Comparison of ENCODE assay signal across 8 cellular contexts in the genomic region with DNA sequence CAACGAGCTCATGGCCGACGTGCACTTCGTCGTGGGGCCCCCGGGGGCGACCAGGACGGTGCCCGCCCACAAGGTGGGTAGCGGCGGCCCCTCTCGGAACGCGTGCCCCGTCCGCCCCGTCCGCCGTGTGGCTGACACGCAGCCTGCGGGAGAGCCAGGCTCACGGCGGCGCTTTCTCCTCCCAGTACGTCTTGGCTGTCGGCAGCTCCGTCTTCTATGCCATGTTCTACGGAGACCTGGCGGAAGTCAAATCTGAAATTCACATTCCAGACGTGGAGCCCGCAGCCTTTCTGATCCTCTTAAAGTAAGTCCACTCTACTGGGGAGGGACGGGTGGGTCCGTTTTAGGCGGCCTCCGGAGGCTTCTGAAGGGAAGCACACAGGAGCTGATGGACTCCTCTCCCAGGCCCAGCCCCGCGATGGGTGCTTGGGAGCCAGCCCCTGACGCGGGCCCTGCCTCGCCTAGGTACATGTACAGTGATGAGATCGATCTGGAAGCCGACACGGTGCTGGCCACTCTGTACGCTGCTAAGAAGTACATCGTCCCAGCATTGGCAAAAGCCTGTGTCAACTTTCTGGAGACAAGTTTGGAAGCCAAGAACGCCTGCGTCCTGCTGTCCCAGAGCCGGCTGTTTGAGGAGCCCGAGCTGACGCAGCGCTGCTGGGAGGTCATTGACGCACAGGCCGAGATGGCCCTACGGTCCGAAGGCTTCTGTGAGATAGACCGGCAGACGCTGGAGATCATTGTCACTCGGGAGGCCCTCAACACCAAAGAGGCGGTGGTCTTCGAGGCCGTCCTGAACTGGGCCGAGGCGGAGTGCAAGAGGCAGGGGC. TPM values are rescaled to one million over a fixed set of nuclear protein-coding genes. Genes with fewer than 3 reads are reported as not detected.
DNase-seq lines count a peak whose midpoint lies in the region; ATAC-seq, FAIRE-seq and TF ChIP-seq lines count a peak whose summit lies in the region.

No MANE protein-coding gene starts in this region.

- peak overlapping the region; percentile 61 for H3K27ac ChIP-seq in astrocyte (ENCODE audit: low read depth, low read length)
- peak overlapping the region in 1 of 2 donors; percentile 60 for H3K27ac ChIP-seq in kidney (ENCODE audit: low read depth in 2 of 2, low read length in 2 of 2)
- peak overlapping the region; percentile 73 to 76 for H3K27ac ChIP-seq in thoracic aorta

- TF ChIP-seq CTCF in astrocyte (IDR thresholded peaks at IDR 0.05; ENCODE audit: insufficient read depth, low read depth, low read length) (no peak), kidney (IDR thresholded peaks at IDR 0.05; ENCODE audit: borderline replicate concordance, extremely low read depth, insufficient read depth) (no peak), thoracic aorta (IDR thresholded peaks at IDR 0.05) (no peak)

- no peaks in the 10 kb centered on the region for H3K27me3 ChIP-seq in astrocyte (ENCODE audit: insufficient read depth, low read length)
- H3K27me3 ChIP-seq in thoracic aorta (replicated peaks; ENCODE audit: insufficient read depth) = no peaks in the 10 kb centered on the region

- intact Hi-C loops in kidney (cut with DNase I) = no loop called here

- peak overlapping the region; percentile 88 for H3K4me2 ChIP-seq in astrocyte (ENCODE audit: low read length)

- H3K27me3 Mint-ChIP-seq in activated T-cell treated with anti-CD3 and anti-CD28 coated beads, Interleukin-2, amount 50 U/mL, for 4 hours (ENCODE audit: low read depth) = no peaks in the 10 kb centered on the region
- H3K27me3 Mint-ChIP-seq in astrocyte (ENCODE audit: low read depth, unreplicated experiment) = no peaks in the 10 kb centered on the region

- H3K36me3 ChIP-seq in astrocyte (ENCODE audit: insufficient read depth, low read length) = peaks cover 5% of the 10 kb centered on the region
- peaks cover 6 to 22% of the 10 kb centered on the region in 2 donors for H3K36me3 ChIP-seq in kidney (ENCODE audit: control insufficient read depth in 1 of 2, insufficient read depth in 2 of 2, low read length in 2 of 2)
- H3K36me3 ChIP-seq in thoracic aorta = peaks cover 8% of the 10 kb centered on the region

- peaks cover 17% of the 10 kb centered on the region for H3K4me1 ChIP-seq in astrocyte (ENCODE audit: insufficient read depth, low read length)
- H3K4me1 ChIP-seq in kidney (ENCODE audit: control insufficient read depth in 1 of 2, insufficient read depth in 1 of 2, low read depth in 1 of 2, low read length in 2 of 2) = peaks cover 0 to 10% of the 10 kb centered on the region in 2 donors
- peaks cover 11 to 24% of the 10 kb centered on the region in 2 donors for H3K4me1 ChIP-seq in thoracic aorta (ENCODE audit: control insufficient read depth in 1 of 2, low read depth in 2 of 2)

- H2AFZ ChIP-seq in astrocyte (ENCODE audit: low read depth, low read length) = no peak overlapping the region

- H3K4me3 ChIP-seq in astrocyte (ENCODE audit: insufficient read depth, low read depth, low read length) = peak overlapping the region; percentile 61
- H3K4me3 ChIP-seq in kidney (ENCODE audit: low read length in 2 of 2) = peak overlapping the region in 1 of 2 donors; percentile 47
- H3K4me3 ChIP-seq in thoracic aorta = peak overlapping the region; percentile 74

- no peak for TF ChIP-seq POLR2A in GM18505 (IDR thresholded peaks at IDR 0.05; ENCODE audit: borderline replicate concordance, extremely low read depth, insufficient read depth, insufficient read length)

- H3K9me3 Mint-ChIP-seq in activated T-cell treated with anti-CD3 and anti-CD28 coated beads, Interleukin-2, amount 50 U/mL, for 4 hours = no peaks in the 10 kb centered on the region
- H3K9me3 Mint-ChIP-seq in astrocyte (ENCODE audit: unreplicated experiment) = peaks cover 2% of the 10 kb centered on the region

- DNase-seq in activated T-cell treated with anti-CD3 and anti-CD28 coated beads, Interleukin-2, amount 50 U/mL, for 4 hours = no peak
- DNase-seq in activated T-cell treated with anti-CD3 and anti-CD28 coated beads, Interleukin-2, amount 50 U/mL, for 1 hour = no peak
- peak; percentile 31 for DNase-seq in astrocyte (ENCODE audit: low read depth)
- peak; percentile 75 for DNase-seq in kidney
- no peak for DNase-seq in thoracic aorta (ENCODE audit: low spot score)
- DNase-seq in activated effector memory CD4-positive, alpha-beta T cell treated with Interleukin-2 at 50 U/mL for 16 hours = no peak
- DNase-seq in A172 (ENCODE audit: low spot score) = no peak

- peak overlapping the region; percentile 80 for H3K9ac ChIP-seq in astrocyte (ENCODE audit: low read length)
- no peak overlapping the region for H3K9ac ChIP-seq in kidney (ENCODE audit: low read length in 2 of 2)

- H3K4me3 Mint-ChIP-seq in activated T-cell treated with anti-CD3 and anti-CD28 coated beads, Interleukin-2, amount 50 U/mL, for 4 hours = peak overlapping the region; percentile 75
- H3K4me3 Mint-ChIP-seq in astrocyte (ENCODE audit: unreplicated experiment) = peak overlapping the region; percentile 83

- FAIRE-seq in astrocyte (lab: Jason Lieb, UNC) (no peak), kidney (lab: Jason Lieb, UNC) (no peak)

- H3K9me3 ChIP-seq in astrocyte (ENCODE audit: insufficient read depth, low read depth, low read length) (no peaks in the 10 kb centered on the region), kidney (ENCODE audit: control insufficient read depth in 1 of 2, low read length in 2 of 2) (no peaks in the 10 kb centered on the region), thoracic aorta (no peaks in the 10 kb centered on the region)

- H3K4me1 Mint-ChIP-seq in activated T-cell treated with anti-CD3 and anti-CD28 coated beads, Interleukin-2, amount 50 U/mL, for 4 hours (ENCODE audit: low read depth) = peaks cover 30% of the 10 kb centered on the region
- no peaks in the 10 kb centered on the region for H3K4me1 Mint-ChIP-seq in astrocyte (ENCODE audit: low read depth, unreplicated experiment)

- H3K27ac Mint-ChIP-seq in astrocyte (ENCODE audit: unreplicated experiment) = no peak overlapping the region

- H3K79me2 ChIP-seq in astrocyte (ENCODE audit: insufficient read depth, low read length) = peaks cover 67% of the 10 kb centered on the region

- peaks cover 9% of the 10 kb centered on the region for H3K36me3 Mint-ChIP-seq in activated T-cell treated with anti-CD3 and anti-CD28 coated beads, Interleukin-2, amount 50 U/mL, for 4 hours (ENCODE audit: insufficient read depth)
- peaks cover 18% of the 10 kb centered on the region for H3K36me3 Mint-ChIP-seq in astrocyte (ENCODE audit: low read depth, unreplicated experiment)

- ATAC-seq in activated T-cell treated with anti-CD3 and anti-CD28 coated beads, Interleukin-2, amount 50 U/mL, for 4 hours = no peak
- ATAC-seq in thoracic aorta (ENCODE audit: insufficient number of reproducible peaks, low FRiP score, low read depth) (no peak), GM18505 (IDR thresholded peaks at IDR 0.05; ENCODE audit: unreplicated experiment) (no peak)

- H4K20me1 ChIP-seq in astrocyte (ENCODE audit: insufficient read depth, low read length) = peaks cover 68% of the 10 kb centered on the region

RNA-seq across cellular contexts. Expression of gene BTBD6, which starts 1.1 kb away (rescaled TPM):
- 10 to 100 TPM; 29.4 to 33.9 (median 33.0) TPM for total RNA-seq in activated T-cell treated with anti-CD3 and anti-CD28 coated beads, Interleukin-2, amount 50 U/mL, for 4 hours
- total RNA-seq in astrocyte = 23.8 and 25.1 TPM in 2 replicates
- 38.9 TPM for total RNA-seq in kidney
- 33.3 TPM for polyA plus RNA-seq in kidney (ENCODE audit: insufficient read depth, low read depth, low replicate concordance)
- total RNA-seq in thoracic aorta = 10 to 100 TPM; 45.9 to 73.5 TPM
- total RNA-seq in A172 (2014; rRNA removed; shearing (Covaris generic)) = not detected in 2 replicates

RNA-seq across cellular contexts. Expression of gene BRF1, which starts 51.4 kb away (rescaled TPM):
- total RNA-seq in activated T-cell treated with anti-CD3 and anti-CD28 coated beads, Interleukin-2, amount 50 U/mL, for 4 hours = 10 to 100 TPM; 33.5 to 36.4 (median 35.4) TPM
- total RNA-seq in astrocyte (20.5 and 21.5 TPM in 2 replicates), kidney (34.1 TPM), thoracic aorta (10 to 100 TPM; 49.4 to 80.5 TPM)
- polyA plus RNA-seq in kidney (ENCODE audit: insufficient read depth, low read depth, low replicate concordance) = 19.3 TPM
- 12.0 and 16.2 TPM in 2 replicates for total RNA-seq in A172 (2014; rRNA removed; shearing (Covaris generic))

Comparison
In these comparisons a context has a peak if more than half of its experiments do, and no peak if none do; other contexts are left out.
1. DNase-seq: peak in astrocyte (single experiment) and kidney (single experiment); none in activated T-cell treated with anti-CD3 and anti-CD28 coated beads, Interleukin-2, amount 50 U/mL, for 4 hours (single experiment), activated T-cell treated with anti-CD3 and anti-CD28 coated beads, Interleukin-2, amount 50 U/mL, for 1 hour (single experiment), thoracic aorta (single experiment), activated effector memory CD4-positive, alpha-beta T cell treated with Interleukin-2 at 50 U/mL for 16 hours (single experiment) and A172 (single experiment).
2. RNA of gene BTBD6, which starts 1.1 kb away (total RNA-seq): 45.9 to 73.5 TPM in thoracic aorta, 38.9 TPM in kidney (single experiment), 29.4 to 33.9 TPM in activated T-cell treated with anti-CD3 and anti-CD28 coated beads, Interleukin-2, amount 50 U/mL, for 4 hours and 23.8 to 25.1 TPM in astrocyte; not detected in A172; every median in the first group is over 10 times any median in the second.